Comparison of ENCODE assay signal across 14 cellular contexts in genomic region chr10:125661942-125662515, GRCh38.
DNase-seq lines count a peak whose midpoint lies in the region; TF ChIP-seq lines count a peak whose summit lies in the region.
"Had no signal": no experiment of that assay in that cellular context is flagged by ENCODE, and none has a peak within 500 bp of the region (broad histone marks: within the 10 kb centered on the region; RNA-seq: fewer than 3 reads in every experiment).

No MANE protein-coding gene starts in this region.

- DNase-seq in AG09309 (ENCODE audit: low read depth) (peak; percentile 93), HPDE6-E6E7 (ENCODE audit: extremely low spot score) (peak; percentile 9), astrocyte of the hippocampus (ENCODE audit: low read depth, low spot score) (peak; percentile 54), kidney tubule cell (ENCODE audit: low spot score) (peak; percentile 48), inferior parietal cortex (ENCODE audit: extremely low spot score) (no peak)
- no peak for DNase-seq in activated CD4-positive, alpha-beta T cell treated with anti-CD3 and anti-CD28 coated beads, Interleukin-2, amount 50 U/mL, for 48 hours
- DNase-seq in stimulated activated CD8-positive, alpha-beta memory T cell treated with anti-CD3 and anti-CD28 coated beads, Interleukin-4, amount 100 ng/mL, for 48 hours = no peak
- no peak for DNase-seq in activated CD8-positive, alpha-beta memory T cell treated with anti-CD3 and anti-CD28 coated beads, Interleukin-2, amount 50 U/mL, for 4 hours
- DNase-seq: activated CD8-positive, alpha-beta T cell treated with anti-CD3 and anti-CD28 coated beads, Interleukin-2, amount 10 ng/mL, durations not matched to agents 7 days and 5 days; adrenal gland; CD4-positive, CD25-positive, alpha-beta regulatory T cell; left cardiac atrium; NCI-H2171; transverse colon had no signal

- H3K4me3 ChIP-seq in AG09309 (ENCODE audit: control insufficient read depth, low read depth, low read length) = no peak overlapping the region; the same call in 1 of the 2 replicates
- H3K4me3 ChIP-seq: adrenal gland, transverse colon had no signal

- TF ChIP-seq CTCF in AG09309 (IDR thresholded peaks at IDR 0.05; ENCODE audit: control insufficient read depth, insufficient read depth, low read depth, low read length, missing control alignments) = no peak

Comparison
In these comparisons a context has a peak if more than half of its experiments do, and no peak if none do; other contexts are left out.
1. DNase-seq: peak in AG09309 (single experiment), HPDE6-E6E7 (single experiment), astrocyte of the hippocampus (single experiment) and kidney tubule cell (single experiment); none in activated CD4-positive, alpha-beta T cell treated with anti-CD3 and anti-CD28 coated beads, Interleukin-2, amount 50 U/mL, for 48 hours (0 of 2), inferior parietal cortex (single experiment), stimulated activated CD8-positive, alpha-beta memory T cell treated with anti-CD3 and anti-CD28 coated beads, Interleukin-4, amount 100 ng/mL, for 48 hours (single experiment) and activated CD8-positive, alpha-beta memory T cell treated with anti-CD3 and anti-CD28 coated beads, Interleukin-2, amount 50 U/mL, for 4 hours (single experiment).